ENCODE assay signal across 1 cellular context in the genomic region with DNA sequence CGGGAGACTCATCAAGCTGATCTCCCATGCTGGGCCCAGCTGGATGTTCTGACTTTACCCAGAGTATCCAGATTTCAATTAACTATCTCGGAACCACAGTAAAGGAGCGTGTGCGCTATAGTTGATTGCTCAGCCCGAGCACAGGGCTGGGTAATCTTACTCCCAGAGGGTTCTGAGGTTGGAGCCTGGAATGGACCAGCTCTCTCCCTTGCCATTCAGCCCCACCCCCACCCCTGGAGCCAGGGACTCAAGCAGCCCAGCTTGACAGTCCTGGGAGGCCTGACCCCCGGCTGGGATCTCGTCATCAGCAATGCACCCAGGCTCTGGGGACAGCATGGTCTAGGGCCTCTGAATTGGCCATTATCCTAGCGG.
TF ChIP-seq lines count a peak whose summit lies in the region.

No MANE protein-coding gene starts in this region.

TF ChIP-seq in IMR-90, 13 proteins besides CTCF, POLR2A, EP300 and RAD21:
- TF ChIP-seq MAZ (IDR thresholded peaks at IDR 0.05; ENCODE audit: borderline replicate concordance, low read depth, low read length) = no peak
- no peak for TF ChIP-seq BHLHE40 (IDR thresholded peaks at IDR 0.05; ENCODE audit: low read depth, low read length)
- no peak for TF ChIP-seq RFX5 (IDR thresholded peaks at IDR 0.05; ENCODE audit: low read depth, low read length)
- TF ChIP-seq FOS (IDR thresholded peaks at IDR 0.05; ENCODE audit: low read depth, low read length) = no peak
- TF ChIP-seq MXI1 (IDR thresholded peaks at IDR 0.05; ENCODE audit: borderline replicate concordance, low read depth, low read length) = no peak
- TF ChIP-seq NFE2L2 (IDR thresholded peaks at IDR 0.05; ENCODE audit: low read depth, low read length) = no peak
- TF ChIP-seq, protein P1, sequence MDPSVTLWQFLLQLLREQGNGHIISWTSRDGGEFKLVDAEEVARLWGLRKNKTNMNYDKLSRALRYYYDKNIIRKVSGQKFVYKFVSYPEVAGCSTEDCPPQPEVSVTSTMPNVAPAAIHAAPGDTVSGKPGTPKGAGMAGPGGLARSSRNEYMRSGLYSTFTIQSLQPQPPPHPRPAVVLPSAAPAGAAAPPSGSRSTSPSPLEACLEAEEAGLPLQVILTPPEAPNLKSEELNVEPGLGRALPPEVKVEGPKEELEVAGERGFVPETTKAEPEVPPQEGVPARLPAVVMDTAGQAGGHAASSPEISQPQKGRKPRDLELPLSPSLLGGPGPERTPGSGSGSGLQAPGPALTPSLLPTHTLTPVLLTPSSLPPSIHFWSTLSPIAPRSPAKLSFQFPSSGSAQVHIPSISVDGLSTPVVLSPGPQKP (IDR thresholded peaks at IDR 0.05; ENCODE audit: borderline replicate concordance, low read depth, low read length) = no peak
- no peak for TF ChIP-seq CEBPB (IDR thresholded peaks at IDR 0.05; ENCODE audit: low read depth, low read length)
- TF ChIP-seq, protein P2, sequence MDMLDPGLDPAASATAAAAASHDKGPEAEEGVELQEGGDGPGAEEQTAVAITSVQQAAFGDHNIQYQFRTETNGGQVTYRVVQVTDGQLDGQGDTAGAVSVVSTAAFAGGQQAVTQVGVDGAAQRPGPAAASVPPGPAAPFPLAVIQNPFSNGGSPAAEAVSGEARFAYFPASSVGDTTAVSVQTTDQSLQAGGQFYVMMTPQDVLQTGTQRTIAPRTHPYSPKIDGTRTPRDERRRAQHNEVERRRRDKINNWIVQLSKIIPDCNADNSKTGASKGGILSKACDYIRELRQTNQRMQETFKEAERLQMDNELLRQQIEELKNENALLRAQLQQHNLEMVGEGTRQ (IDR thresholded peaks at IDR 0.05; ENCODE audit: low read depth, low read length) = no peak
- no peak for TF ChIP-seq CHD1 (IDR thresholded peaks at IDR 0.05; ENCODE audit: low read depth, low read length)
- TF ChIP-seq RCOR1 (IDR thresholded peaks at IDR 0.05; ENCODE audit: insufficient replicate concordance, low read length) = no peak
- no peak for TF ChIP-seq MAFK (IDR thresholded peaks at IDR 0.05; ENCODE audit: low read depth, low read length)
- TF ChIP-seq SMC3 (IDR thresholded peaks at IDR 0.05; ENCODE audit: low read depth, low read length) = no peak
TF ChIP-seq in IMR-90: peak in this region for 0.
